1 cellular context compared by ENCODE assay signal in genomic region chr2:233063269-233063975, GRCh38.
TF ChIP-seq lines count a peak whose summit lies in the region.

No MANE protein-coding gene starts in this region.

TF ChIP-seq in HCT116, 20 proteins besides CTCF, POLR2A, EP300 and RAD21:
- TF ChIP-seq ZBTB33 (IDR thresholded peaks at IDR 0.05; ENCODE audit: extremely low read depth, insufficient replicate concordance, low read length) (no peak), TCF7L2 (IDR thresholded peaks at IDR 0.05; ENCODE audit: borderline replicate concordance, extremely low read depth, insufficient read depth, insufficient read length) (no peak), EZH2phosphoT487 (IDR thresholded peaks at IDR 0.05; ENCODE audit: borderline replicate concordance) (no peak), EGR1 (IDR thresholded peaks at IDR 0.05; ENCODE audit: low read depth) (no peak), JUND (IDR thresholded peaks at IDR 0.05) (no peak), ZNF274 (IDR thresholded peaks at IDR 0.05; ENCODE audit: low read depth, low read length) (no peak), POLR2AphosphoS5 (IDR thresholded peaks at IDR 0.05; ENCODE audit: low read depth, low read length) (no peak), CBX3 (IDR thresholded peaks at IDR 0.05; ENCODE audit: low read depth) (no peak), EZH2 (IDR thresholded peaks at IDR 0.05) (no peak), SP1 (IDR thresholded peaks at IDR 0.05; ENCODE audit: low read depth) (no peak), CEBPB (IDR thresholded peaks at IDR 0.05; ENCODE audit: low read depth) (no peak), SIN3A (IDR thresholded peaks at IDR 0.05; ENCODE audit: low read depth) (no peak), REST (IDR thresholded peaks at IDR 0.05; ENCODE audit: low read depth) (no peak), YY1 (IDR thresholded peaks at IDR 0.05; ENCODE audit: extremely low read depth, insufficient replicate concordance, low read depth, low read length) (no peak), ATF3 (IDR thresholded peaks at IDR 0.05) (no peak)
